Comparison of ENCODE assay signal across 1 cellular context in genomic region chr1:244393604-244394176, GRCh38.
TF ChIP-seq lines count a peak whose summit lies in the region.

No MANE protein-coding gene starts in this region.

TF ChIP-seq in K562, 482 proteins besides CTCF, POLR2A, EP300 and RAD21 (continued from another document and continues in another):
- TF ChIP-seq, protein P1, sequence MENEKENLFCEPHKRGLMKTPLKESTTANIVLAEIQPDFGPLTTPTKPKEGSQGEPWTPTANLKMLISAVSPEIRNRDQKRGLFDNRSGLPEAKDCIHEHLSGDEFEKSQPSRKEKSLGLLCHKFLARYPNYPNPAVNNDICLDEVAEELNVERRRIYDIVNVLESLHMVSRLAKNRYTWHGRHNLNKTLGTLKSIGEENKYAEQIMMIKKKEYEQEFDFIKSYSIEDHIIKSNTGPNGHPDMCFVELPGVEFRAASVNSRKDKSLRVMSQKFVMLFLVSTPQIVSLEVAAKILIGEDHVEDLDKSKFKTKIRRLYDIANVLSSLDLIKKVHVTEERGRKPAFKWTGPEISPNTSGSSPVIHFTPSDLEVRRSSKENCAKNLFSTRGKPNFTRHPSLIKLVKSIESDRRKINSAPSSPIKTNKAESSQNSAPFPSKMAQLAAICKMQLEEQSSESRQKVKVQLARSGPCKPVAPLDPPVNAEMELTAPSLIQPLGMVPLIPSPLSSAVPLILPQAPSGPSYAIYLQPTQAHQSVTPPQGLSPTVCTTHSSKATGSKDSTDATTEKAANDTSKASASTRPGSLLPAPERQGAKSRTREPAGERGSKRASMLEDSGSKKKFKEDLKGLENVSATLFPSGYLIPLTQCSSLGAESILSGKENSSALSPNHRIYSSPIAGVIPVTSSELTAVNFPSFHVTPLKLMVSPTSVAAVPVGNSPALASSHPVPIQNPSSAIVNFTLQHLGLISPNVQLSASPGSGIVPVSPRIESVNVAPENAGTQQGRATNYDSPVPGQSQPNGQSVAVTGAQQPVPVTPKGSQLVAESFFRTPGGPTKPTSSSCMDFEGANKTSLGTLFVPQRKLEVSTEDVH (IDR thresholded peaks at IDR 0.05; ENCODE audit: low read depth, partially characterized antibody), result no peak
- TF ChIP-seq CHD4 (IDR thresholded peaks at IDR 0.05; ENCODE audit: insufficient read depth, insufficient replicate concordance, low read depth, low read length, poor library complexity, severe bottlenecking), result no peak
- TF ChIP-seq SNRNP70 (optimal IDR thresholded peaks at IDR 0.05; ENCODE audit: low read depth, low read length), result no peak
- no peak for TF ChIP-seq RFX7 (CRISPR knock-in tag; IDR thresholded peaks at IDR 0.05)
- no peak for TF ChIP-seq ZFP91 (CRISPR knock-in tag; IDR thresholded peaks at IDR 0.05)
- TF ChIP-seq, protein P2, sequence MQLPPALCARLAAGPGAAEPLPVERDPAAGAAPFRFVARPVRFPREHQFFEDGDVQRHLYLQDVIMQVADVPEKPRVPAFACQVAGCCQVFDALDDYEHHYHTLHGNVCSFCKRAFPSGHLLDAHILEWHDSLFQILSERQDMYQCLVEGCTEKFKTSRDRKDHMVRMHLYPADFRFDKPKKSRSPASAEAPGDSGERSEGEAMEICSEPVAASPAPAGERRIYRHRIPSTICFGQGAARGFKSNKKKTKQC (CRISPR knock-in tag; IDR thresholded peaks at IDR 0.05), result 0 out of 2 replicates have a peak, but pooled peaks have one; percentile 3
- no peak for TF ChIP-seq PTRF (tag; IDR thresholded peaks at IDR 0.05)
- TF ChIP-seq MXI1 (IDR thresholded peaks at IDR 0.05; ENCODE audit: low read depth, low read length), result no peak
- TF ChIP-seq, protein P3, sequence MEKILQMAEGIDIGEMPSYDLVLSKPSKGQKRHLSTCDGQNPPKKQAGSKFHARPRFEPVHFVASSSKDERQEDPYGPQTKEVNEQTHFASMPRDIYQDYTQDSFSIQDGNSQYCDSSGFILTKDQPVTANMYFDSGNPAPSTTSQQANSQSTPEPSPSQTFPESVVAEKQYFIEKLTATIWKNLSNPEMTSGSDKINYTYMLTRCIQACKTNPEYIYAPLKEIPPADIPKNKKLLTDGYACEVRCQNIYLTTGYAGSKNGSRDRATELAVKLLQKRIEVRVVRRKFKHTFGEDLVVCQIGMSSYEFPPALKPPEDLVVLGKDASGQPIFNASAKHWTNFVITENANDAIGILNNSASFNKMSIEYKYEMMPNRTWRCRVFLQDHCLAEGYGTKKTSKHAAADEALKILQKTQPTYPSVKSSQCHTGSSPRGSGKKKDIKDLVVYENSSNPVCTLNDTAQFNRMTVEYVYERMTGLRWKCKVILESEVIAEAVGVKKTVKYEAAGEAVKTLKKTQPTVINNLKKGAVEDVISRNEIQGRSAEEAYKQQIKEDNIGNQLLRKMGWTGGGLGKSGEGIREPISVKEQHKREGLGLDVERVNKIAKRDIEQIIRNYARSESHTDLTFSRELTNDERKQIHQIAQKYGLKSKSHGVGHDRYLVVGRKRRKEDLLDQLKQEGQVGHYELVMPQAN (IDR thresholded peaks at IDR 0.05; ENCODE audit: borderline replicate concordance), result no peak
- TF ChIP-seq LEF1 (IDR thresholded peaks at IDR 0.05), result peak; percentile 75
- TF ChIP-seq TGIF2 (CRISPR knock-in tag; IDR thresholded peaks at IDR 0.05), result no peak
- TF ChIP-seq KLF16 (IDR thresholded peaks at IDR 0.05), result peak; percentile 47; the same call in 1 of the 2 replicates
- TF ChIP-seq, protein P4, sequence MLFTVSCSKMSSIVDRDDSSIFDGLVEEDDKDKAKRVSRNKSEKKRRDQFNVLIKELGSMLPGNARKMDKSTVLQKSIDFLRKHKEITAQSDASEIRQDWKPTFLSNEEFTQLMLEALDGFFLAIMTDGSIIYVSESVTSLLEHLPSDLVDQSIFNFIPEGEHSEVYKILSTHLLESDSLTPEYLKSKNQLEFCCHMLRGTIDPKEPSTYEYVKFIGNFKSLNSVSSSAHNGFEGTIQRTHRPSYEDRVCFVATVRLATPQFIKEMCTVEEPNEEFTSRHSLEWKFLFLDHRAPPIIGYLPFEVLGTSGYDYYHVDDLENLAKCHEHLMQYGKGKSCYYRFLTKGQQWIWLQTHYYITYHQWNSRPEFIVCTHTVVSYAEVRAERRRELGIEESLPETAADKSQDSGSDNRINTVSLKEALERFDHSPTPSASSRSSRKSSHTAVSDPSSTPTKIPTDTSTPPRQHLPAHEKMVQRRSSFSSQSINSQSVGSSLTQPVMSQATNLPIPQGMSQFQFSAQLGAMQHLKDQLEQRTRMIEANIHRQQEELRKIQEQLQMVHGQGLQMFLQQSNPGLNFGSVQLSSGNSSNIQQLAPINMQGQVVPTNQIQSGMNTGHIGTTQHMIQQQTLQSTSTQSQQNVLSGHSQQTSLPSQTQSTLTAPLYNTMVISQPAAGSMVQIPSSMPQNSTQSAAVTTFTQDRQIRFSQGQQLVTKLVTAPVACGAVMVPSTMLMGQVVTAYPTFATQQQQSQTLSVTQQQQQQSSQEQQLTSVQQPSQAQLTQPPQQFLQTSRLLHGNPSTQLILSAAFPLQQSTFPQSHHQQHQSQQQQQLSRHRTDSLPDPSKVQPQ (CRISPR knock-in tag; IDR thresholded peaks at IDR 0.05; ENCODE audit: borderline replicate concordance), result no peak
- TF ChIP-seq ZBTB17 (CRISPR knock-in tag; IDR thresholded peaks at IDR 0.05), result 0 out of 2 replicates have a peak, but pooled peaks have one; percentile 57
- TF ChIP-seq, protein P5, sequence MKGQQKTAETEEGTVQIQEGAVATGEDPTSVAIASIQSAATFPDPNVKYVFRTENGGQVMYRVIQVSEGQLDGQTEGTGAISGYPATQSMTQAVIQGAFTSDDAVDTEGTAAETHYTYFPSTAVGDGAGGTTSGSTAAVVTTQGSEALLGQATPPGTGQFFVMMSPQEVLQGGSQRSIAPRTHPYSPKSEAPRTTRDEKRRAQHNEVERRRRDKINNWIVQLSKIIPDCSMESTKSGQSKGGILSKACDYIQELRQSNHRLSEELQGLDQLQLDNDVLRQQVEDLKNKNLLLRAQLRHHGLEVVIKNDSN (CRISPR knock-in tag; IDR thresholded peaks at IDR 0.05), result peak; percentile 83
- TF ChIP-seq ZNF695 (CRISPR knock-in tag; IDR thresholded peaks at IDR 0.05), result no peak
- TF ChIP-seq PCBP2 (IDR thresholded peaks at IDR 0.05; ENCODE audit: low read depth, low read length, poor library complexity, severe bottlenecking), result no peak
- TF ChIP-seq, protein P6, sequence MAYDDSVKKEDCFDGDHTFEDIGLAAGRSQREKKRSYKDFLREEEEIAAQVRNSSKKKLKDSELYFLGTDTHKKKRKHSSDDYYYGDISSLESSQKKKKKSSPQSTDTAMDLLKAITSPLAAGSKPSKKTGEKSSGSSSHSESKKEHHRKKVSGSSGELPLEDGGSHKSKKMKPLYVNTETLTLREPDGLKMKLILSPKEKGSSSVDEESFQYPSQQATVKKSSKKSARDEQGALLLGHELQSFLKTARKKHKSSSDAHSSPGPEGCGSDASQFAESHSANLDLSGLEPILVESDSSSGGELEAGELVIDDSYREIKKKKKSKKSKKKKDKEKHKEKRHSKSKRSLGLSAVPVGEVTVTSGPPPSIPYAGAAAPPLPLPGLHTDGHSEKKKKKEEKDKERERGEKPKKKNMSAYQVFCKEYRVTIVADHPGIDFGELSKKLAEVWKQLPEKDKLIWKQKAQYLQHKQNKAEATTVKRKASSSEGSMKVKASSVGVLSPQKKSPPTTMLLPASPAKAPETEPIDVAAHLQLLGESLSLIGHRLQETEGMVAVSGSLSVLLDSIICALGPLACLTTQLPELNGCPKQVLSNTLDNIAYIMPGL (CRISPR knock-in tag; IDR thresholded peaks at IDR 0.05), result no peak
- TF ChIP-seq NRF1 (conservative IDR thresholded peaks at IDR 0.05 in 1 of 2, IDR thresholded peaks at IDR 0.05 in 1 of 2), result peak in 1 of 2 experiments; percentile 45; a peak in 2 of 4 replicates
- TF ChIP-seq ZNF431 (CRISPR knock-in tag; IDR thresholded peaks at IDR 0.05), result 0 out of 2 replicates have a peak, but pooled peaks have one; percentile 33
- TF ChIP-seq ZNF134 (CRISPR knock-in tag; conservative IDR thresholded peaks at IDR 0.05), result 0 out of 2 replicates have a peak, but pooled peaks have one; percentile 29
- no peak for TF ChIP-seq ZNF316 (IDR thresholded peaks at IDR 0.05)
- no peak for TF ChIP-seq ETV6 (IDR thresholded peaks at IDR 0.05; ENCODE audit: borderline replicate concordance in 1 of 2, low read depth in 2 of 2, low read length in 1 of 2)
- no peak for TF ChIP-seq ETV6 (CRISPR knock-in tag; IDR thresholded peaks at IDR 0.05; ENCODE audit: borderline replicate concordance)
- no peak for TF ChIP-seq ZBED1 (IDR thresholded peaks at IDR 0.05)
- TF ChIP-seq, protein P7, sequence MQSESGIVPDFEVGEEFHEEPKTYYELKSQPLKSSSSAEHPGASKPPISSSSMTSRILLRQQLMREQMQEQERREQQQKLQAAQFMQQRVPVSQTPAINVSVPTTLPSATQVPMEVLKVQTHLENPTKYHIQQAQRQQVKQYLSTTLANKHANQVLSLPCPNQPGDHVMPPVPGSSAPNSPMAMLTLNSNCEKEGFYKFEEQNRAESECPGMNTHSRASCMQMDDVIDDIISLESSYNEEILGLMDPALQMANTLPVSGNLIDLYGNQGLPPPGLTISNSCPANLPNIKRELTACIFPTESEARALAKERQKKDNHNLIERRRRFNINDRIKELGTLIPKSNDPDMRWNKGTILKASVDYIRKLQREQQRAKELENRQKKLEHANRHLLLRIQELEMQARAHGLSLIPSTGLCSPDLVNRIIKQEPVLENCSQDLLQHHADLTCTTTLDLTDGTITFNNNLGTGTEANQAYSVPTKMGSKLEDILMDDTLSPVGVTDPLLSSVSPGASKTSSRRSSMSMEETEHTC (IDR thresholded peaks at IDR 0.05), result 0 out of 2 replicates have a peak, but pooled peaks have one; percentile 77
- no peak for TF ChIP-seq NR1H2 (CRISPR knock-in tag; IDR thresholded peaks at IDR 0.05)
- no peak for TF ChIP-seq STAT5B (CRISPR knock-in tag; IDR thresholded peaks at IDR 0.05)
- peak; percentile 4; the same call in 1 of the 2 replicates for TF ChIP-seq TFE3 (CRISPR knock-in tag; IDR thresholded peaks at IDR 0.05)
- no peak for TF ChIP-seq POLR2B (IDR thresholded peaks at IDR 0.05; ENCODE audit: low read depth, partially characterized antibody)
- TF ChIP-seq SRSF1 (IDR thresholded peaks at IDR 0.05; ENCODE audit: low read depth, low read length), result no peak
